Comparison of ENCODE assay signal across 26 cellular contexts in the genomic region with DNA sequence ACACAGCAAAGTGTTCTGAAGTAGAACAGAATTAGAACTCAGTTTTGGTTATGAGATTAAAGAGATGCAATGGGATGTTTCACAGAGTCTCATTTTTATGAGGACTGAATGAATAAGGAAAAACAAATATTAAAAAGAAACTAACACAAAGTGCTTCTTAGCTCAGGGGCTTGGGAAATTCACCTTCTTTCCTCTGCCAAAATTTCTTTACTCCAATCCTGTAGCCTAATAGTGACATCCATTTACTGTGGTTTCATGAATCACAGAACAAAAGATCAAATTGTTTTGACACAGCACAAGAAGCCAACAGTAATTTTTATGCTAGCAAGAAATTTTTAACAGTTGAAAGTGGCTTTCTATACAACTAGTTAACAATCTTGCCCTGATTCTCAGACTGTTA.
"Had no signal": no experiment of that assay in that cellular context is flagged by ENCODE, and none has a peak within 500 bp of the region (broad histone marks: within the 10 kb centered on the region; RNA-seq: fewer than 3 reads in every experiment).

No MANE protein-coding gene starts in this region.

- ATAC-seq: foreskin keratinocyte; gastroesophageal sphincter; heart right ventricle; left cardiac atrium; left lung; mucosa of descending colon; natural killer cell treated with Interleukin-12 subunit alpha and Interleukin-12 subunit beta and Interleukin-15 and Interleukin-18, amount 100 ng/mL, for 72 hours; stimulated activated memory B cell treated with anti-CD40 and anti-IgM and Interleukin-4, amounts not matched to agents 10 μg/mL and 1 μg/mL and 100 μg/mL, for 72 hours; stimulated activated naive CD8-positive, alpha-beta T cell treated with anti-CD3 and anti-CD28 coated beads, Interleukin-15, Interleukin-2, amounts not matched to agents 100 U/mL and 50 U/mL, for 24 hours had no signal

- H3K27ac ChIP-seq: foreskin keratinocyte, gastroesophageal sphincter, heart right ventricle, left lung, right atrium auricular region, sigmoid colon, testis, upper lobe of left lung had no signal

- H3K27ac Mint-ChIP-seq: mesothelial cell of epicardium; natural killer cell treated with Interleukin-12 subunit alpha and Interleukin-12 subunit beta and Interleukin-15 and Interleukin-18, amount 100 ng/mL, for 72 hours; stimulated activated memory B cell treated with anti-CD40 and anti-IgM and Interleukin-4, amounts not matched to agents 10 μg/mL and 1 μg/mL and 100 μg/mL, for 72 hours had no signal

- H3K27me3 ChIP-seq: dorsolateral prefrontal cortex, foreskin keratinocyte, gastroesophageal sphincter, heart right ventricle, left lung, right atrium auricular region, sigmoid colon, testis, tibial nerve, upper lobe of left lung had no signal

- H3K4me1 Mint-ChIP-seq: mesothelial cell of epicardium; naive B cell; neural crest cell; stimulated activated memory B cell treated with anti-CD40 and anti-IgM and Interleukin-4, amounts not matched to agents 10 μg/mL and 1 μg/mL and 100 μg/mL, for 72 hours had no signal

- H3K9me3 ChIP-seq: gastroesophageal sphincter, heart right ventricle, left lung, mucosa of descending colon, prostate gland, right atrium auricular region, sigmoid colon, testis, tibial nerve, upper lobe of left lung had no signal

- H3K4me3 ChIP-seq: dorsolateral prefrontal cortex, gastroesophageal sphincter, heart right ventricle, left lung, mucosa of descending colon, prostate gland, right atrium auricular region, sigmoid colon, testis, tibial nerve, upper lobe of left lung had no signal

- H3K9me3 Mint-ChIP-seq: mesothelial cell of epicardium; naive B cell; natural killer cell treated with Interleukin-12 subunit alpha and Interleukin-12 subunit beta and Interleukin-15 and Interleukin-18, amount 100 ng/mL, for 72 hours; neural crest cell; stimulated activated memory B cell treated with anti-CD40 and anti-IgM and Interleukin-4, amounts not matched to agents 10 μg/mL and 1 μg/mL and 100 μg/mL, for 72 hours had no signal

- H3K4me3 Mint-ChIP-seq: mesothelial cell of epicardium; naive B cell; natural killer cell treated with Interleukin-12 subunit alpha and Interleukin-12 subunit beta and Interleukin-15 and Interleukin-18, amount 100 ng/mL, for 72 hours; neural crest cell; stimulated activated memory B cell treated with anti-CD40 and anti-IgM and Interleukin-4, amounts not matched to agents 10 μg/mL and 1 μg/mL and 100 μg/mL, for 72 hours had no signal

- H3K27me3 Mint-ChIP-seq: naive B cell; natural killer cell treated with Interleukin-12 subunit alpha and Interleukin-12 subunit beta and Interleukin-15 and Interleukin-18, amount 100 ng/mL, for 72 hours; stimulated activated memory B cell treated with anti-CD40 and anti-IgM and Interleukin-4, amounts not matched to agents 10 μg/mL and 1 μg/mL and 100 μg/mL, for 72 hours had no signal

- DNase-seq: dorsolateral prefrontal cortex; effector CD4-positive, alpha-beta T cell; foreskin keratinocyte; heart right ventricle; hippocampal formation; left cardiac atrium; left lung; mesenchymal stem cell; mucosa of descending colon; naive B cell; nucleus accumbens; sigmoid colon; stimulated activated CD4-positive, alpha-beta T cell treated with anti-CD3 and anti-CD28 coated beads, Interleukin-2, amount 100 ng/mL, for 24 hours; stimulated activated CD4-positive, alpha-beta T cell treated with anti-CD3 and anti-CD28 coated beads, Interleukin-4, amount 100 ng/mL, for 24 hours; stimulated activated naive CD8-positive, alpha-beta T cell treated with anti-CD3 and anti-CD28 coated beads, Interleukin-15, Interleukin-2, amounts not matched to agents 100 U/mL and 50 U/mL, for 24 hours; substantia nigra; testis; upper lobe of left lung had no signal

- H3K4me1 ChIP-seq: heart right ventricle, left lung, prostate gland, right atrium auricular region, sigmoid colon, testis, upper lobe of left lung had no signal
